22 cellular contexts compared by ENCODE assay signal in the genomic region with DNA sequence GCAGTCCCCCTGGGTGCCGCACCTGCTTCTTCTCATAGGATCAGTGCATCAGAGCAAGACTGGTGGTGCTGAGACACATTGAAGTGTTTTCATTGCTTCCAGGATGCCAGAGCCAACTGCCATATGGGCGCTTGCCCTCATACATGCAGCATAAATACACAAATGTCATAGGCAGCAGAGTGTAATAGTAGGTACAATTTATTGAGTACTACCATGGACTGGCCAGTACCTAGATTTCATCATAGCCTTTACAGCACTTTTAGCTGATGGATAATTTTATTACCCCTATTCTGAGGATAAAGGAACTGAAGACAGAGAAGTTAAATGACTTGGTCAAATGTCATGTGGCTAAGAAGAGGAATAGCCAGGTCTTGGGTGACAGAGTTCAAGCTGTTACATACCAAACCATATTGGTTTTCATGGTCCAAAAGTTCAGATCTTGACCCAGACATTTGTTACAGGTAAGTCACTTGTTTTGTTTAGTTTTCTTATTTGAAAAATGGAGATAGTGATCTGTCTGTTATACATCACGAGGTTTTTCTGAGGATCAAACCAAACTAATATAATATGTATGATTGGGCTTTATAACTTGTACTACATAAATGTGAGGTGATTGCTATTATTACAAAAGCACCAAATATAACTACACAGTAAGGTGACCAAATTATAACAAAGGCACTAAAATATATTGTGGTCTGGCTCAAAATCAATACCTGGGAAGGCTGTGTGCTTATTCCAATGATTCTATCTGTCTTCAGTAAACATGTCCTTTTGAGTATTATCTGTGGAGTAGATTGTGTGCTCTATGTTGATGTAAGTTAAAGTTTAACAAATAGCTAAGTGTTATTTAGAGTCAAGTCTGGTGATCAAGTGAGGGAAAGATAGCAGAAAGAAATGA.
"Had no signal": no experiment of that assay in that cellular context is flagged by ENCODE, and none has a peak within 500 bp of the region (broad histone marks: within the 10 kb centered on the region; RNA-seq: fewer than 3 reads in every experiment).

No MANE protein-coding gene starts in this region.

- H3K27ac ChIP-seq: dorsolateral prefrontal cortex, heart left ventricle, left lung, lower lobe of right lung, right atrium auricular region, suprapubic skin, thyroid gland, upper lobe of right lung, vagina had no signal

- H3K4me1 Mint-ChIP-seq: memory B cell, natural killer cell had no signal

- H3K36me3 ChIP-seq: heart left ventricle, left lung, lower lobe of right lung, right atrium auricular region, suprapubic skin, thyroid gland, upper lobe of right lung, vagina had no signal

- H3K27ac Mint-ChIP-seq: memory B cell, mesothelial cell of epicardium, natural killer cell had no signal

- H3K9me3 ChIP-seq: heart left ventricle, left lung, lower lobe of right lung, right atrium auricular region, suprapubic skin, thyroid gland, upper lobe of right lung, vagina had no signal

- H3K4me3 Mint-ChIP-seq: memory B cell, mesothelial cell of epicardium, natural killer cell, neural crest cell had no signal

- H3K4me1 ChIP-seq: heart left ventricle, left lung, lower lobe of right lung, right atrium auricular region, suprapubic skin, thyroid gland, upper lobe of right lung, vagina had no signal

- H3K27me3 ChIP-seq: dorsolateral prefrontal cortex, left lung, right atrium auricular region, suprapubic skin, thyroid gland, upper lobe of right lung, vagina had no signal

- ATAC-seq: esophagus mucosa; heart left ventricle; left lung; lower lobe of right lung; natural killer cell; stimulated activated naive CD8-positive, alpha-beta T cell treated with anti-CD3 and anti-CD28 coated beads, Interleukin-15, Interleukin-2, amounts not matched to agents 100 U/mL and 50 U/mL, for 24 hours; upper lobe of right lung had no signal

- H3K9me3 Mint-ChIP-seq: memory B cell, neural crest cell had no signal

- DNase-seq: cortex of kidney; effector CD8-positive, alpha-beta T cell; heart left ventricle; hypothalamus; islet precursor cell; left lung; lower lobe of right lung; natural killer cell; posterior cingulate gyrus; small intestine; stimulated activated CD4-positive, alpha-beta T cell treated with anti-CD3 and anti-CD28 coated beads, Interleukin-12 subunit alpha, Interleukin-12 subunit beta, amount 100 ng/mL, for 4 hours; stimulated activated naive CD8-positive, alpha-beta T cell treated with anti-CD3 and anti-CD28 coated beads, Interleukin-15, Interleukin-2, amounts not matched to agents 100 U/mL and 50 U/mL, for 24 hours; thyroid gland; upper lobe of right lung had no signal

- H3K4me3 ChIP-seq: dorsolateral prefrontal cortex, heart left ventricle, left lung, lower lobe of right lung, right atrium auricular region, suprapubic skin, thyroid gland, upper lobe of right lung, vagina had no signal

- H3K27me3 Mint-ChIP-seq: memory B cell had no signal

- H3K36me3 Mint-ChIP-seq: mesothelial cell of epicardium, natural killer cell had no signal
